ENCODE assay signal across 11 cellular contexts in genomic region chr4:12126476-12126875, GRCh38.
"Had no signal": no experiment of that assay in that cellular context is flagged by ENCODE, and none has a peak within 500 bp of the region (broad histone marks: within the 10 kb centered on the region; RNA-seq: fewer than 3 reads in every experiment).

No MANE protein-coding gene starts in this region.

- H3K4me1 ChIP-seq: left ventricle myocardium inferior, suprapubic skin, upper lobe of left lung had no signal

- H3K27ac Mint-ChIP-seq: activated CD8-positive, alpha-beta T cell treated with anti-CD3 and anti-CD28 coated beads, Interleukin-2, amount 10 ng/mL, durations not matched to agents 7 days and 5 days; activated naive CD4-positive, alpha-beta T cell treated with anti-CD3 and anti-CD28 coated beads for 36 hours; WTC11 had no signal

- ATAC-seq: activated CD8-positive, alpha-beta T cell treated with anti-CD3 and anti-CD28 coated beads, Interleukin-2, amount 10 ng/mL, durations not matched to agents 7 days and 5 days; WTC11 had no signal

- H3K27ac ChIP-seq: left ventricle myocardium inferior, ovary, suprapubic skin, upper lobe of left lung had no signal

- DNase-seq: activated CD4-positive, alpha-beta T cell treated with anti-CD3 and anti-CD28 coated beads for 48 hours; activated CD8-positive, alpha-beta T cell treated with anti-CD3 and anti-CD28 coated beads, Interleukin-2, amount 10 ng/mL, durations not matched to agents 7 days and 5 days; activated naive CD4-positive, alpha-beta T cell treated with anti-CD3 and anti-CD28 coated beads for 36 hours; foreskin melanocyte; left ventricle myocardium inferior; ovary; stimulated activated CD4-positive, alpha-beta T cell treated with anti-CD3 and anti-CD28 coated beads, Interleukin-2, amount 100 ng/mL, for 48 hours; stimulated activated naive CD4-positive, alpha-beta T cell treated with Interleukin-2 at 50 U/mL for 16 hours; upper lobe of left lung had no signal

- H3K4me1 Mint-ChIP-seq: WTC11 had no signal

- H3K36me3 ChIP-seq: left ventricle myocardium inferior, ovary, suprapubic skin, upper lobe of left lung had no signal

- H3K27me3 ChIP-seq: ovary, suprapubic skin, upper lobe of left lung had no signal

- H3K4me3 ChIP-seq: left ventricle myocardium inferior, ovary, suprapubic skin, upper lobe of left lung had no signal

- H3K9me3 ChIP-seq: ovary, suprapubic skin, upper lobe of left lung had no signal

- H3K4me3 Mint-ChIP-seq: activated CD8-positive, alpha-beta T cell treated with anti-CD3 and anti-CD28 coated beads, Interleukin-2, amount 10 ng/mL, durations not matched to agents 7 days and 5 days; activated naive CD4-positive, alpha-beta T cell treated with anti-CD3 and anti-CD28 coated beads for 36 hours; WTC11 had no signal
